ENCODE assay signal across 1 cellular context in the genomic region with DNA sequence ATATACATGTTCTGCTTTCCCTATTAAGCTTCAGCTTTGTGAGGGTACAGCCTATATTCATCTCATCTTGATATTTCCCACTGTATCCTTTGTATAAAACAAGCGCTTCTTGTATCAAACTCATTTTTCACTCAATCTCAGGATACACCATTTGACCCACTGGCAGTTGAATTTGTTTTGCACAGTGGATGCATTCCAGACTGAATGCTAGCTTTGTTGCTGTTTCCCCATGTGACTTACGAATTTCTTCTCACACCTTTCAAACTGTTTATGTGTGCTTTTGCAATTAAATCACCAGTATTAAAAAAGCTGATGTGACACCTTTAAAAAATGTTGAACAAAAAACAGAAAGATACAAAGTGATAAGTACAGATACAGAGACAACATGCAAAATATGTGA.
TF ChIP-seq lines count a peak whose summit lies in the region.

No MANE protein-coding gene starts in this region.

TF ChIP-seq in endothelial cell of umbilical vein, 7 proteins besides CTCF, POLR2A, EP300 and RAD21 (continued from another document):
- TF ChIP-seq, protein P1, sequence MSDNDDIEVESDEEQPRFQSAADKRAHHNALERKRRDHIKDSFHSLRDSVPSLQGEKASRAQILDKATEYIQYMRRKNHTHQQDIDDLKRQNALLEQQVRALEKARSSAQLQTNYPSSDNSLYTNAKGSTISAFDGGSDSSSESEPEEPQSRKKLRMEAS (IDR thresholded peaks at IDR 0.05; ENCODE audit: insufficient read depth, insufficient read length) = no peak
- TF ChIP-seq MYC (IDR thresholded peaks at IDR 0.05; ENCODE audit: low read depth, low read length) (no peak), EZH2 (IDR thresholded peaks at IDR 0.05; ENCODE audit: borderline replicate concordance, low read depth, low read length, severe bottlenecking) (no peak), POLR2AphosphoS5 (IDR thresholded peaks at IDR 0.05; ENCODE audit: insufficient read depth, low read depth, low read length) (no peak)
